Comparison of ENCODE assay signal across 1 cellular context in the genomic region with DNA sequence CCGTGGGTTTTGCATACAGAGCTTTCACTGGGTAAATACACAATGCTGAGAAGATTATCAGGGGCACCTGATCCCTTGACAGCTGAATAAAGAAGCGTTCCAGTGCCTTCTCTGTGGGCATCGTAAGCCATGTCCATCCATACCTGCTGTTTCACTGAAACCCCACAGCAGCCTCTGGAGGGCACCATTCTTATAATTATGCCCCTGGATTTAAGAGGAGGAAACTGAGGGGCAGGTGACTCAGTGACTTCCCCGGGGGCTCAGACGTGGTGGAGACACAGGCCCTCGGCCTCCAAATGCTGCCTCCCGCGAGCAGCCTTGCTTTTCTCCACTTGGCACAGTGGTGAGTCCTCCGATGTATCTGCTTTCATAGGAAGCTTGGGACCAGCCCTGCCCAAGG.
TF ChIP-seq lines count a peak whose summit lies in the region.

No MANE protein-coding gene starts in this region.

TF ChIP-seq in HCT116, 20 proteins besides CTCF, POLR2A, EP300 and RAD21:
- TF ChIP-seq EZH2 (IDR thresholded peaks at IDR 0.05) (no peak), JUND (IDR thresholded peaks at IDR 0.05) (no peak), POLR2AphosphoS5 (IDR thresholded peaks at IDR 0.05; ENCODE audit: low read depth, low read length) (no peak), EGR1 (IDR thresholded peaks at IDR 0.05; ENCODE audit: low read depth) (no peak), ZNF274 (IDR thresholded peaks at IDR 0.05; ENCODE audit: low read depth, low read length) (no peak), EZH2phosphoT487 (IDR thresholded peaks at IDR 0.05; ENCODE audit: borderline replicate concordance) (no peak), SRF (IDR thresholded peaks at IDR 0.05; ENCODE audit: low read depth) (no peak), CBX3 (IDR thresholded peaks at IDR 0.05; ENCODE audit: low read depth) (no peak), SP1 (IDR thresholded peaks at IDR 0.05; ENCODE audit: low read depth) (no peak), YY1 (IDR thresholded peaks at IDR 0.05; ENCODE audit: extremely low read depth, insufficient replicate concordance, low read depth, low read length) (no peak), FOSL1 (IDR thresholded peaks at IDR 0.05; ENCODE audit: low read depth) (no peak)
- TF ChIP-seq, protein P1, sequence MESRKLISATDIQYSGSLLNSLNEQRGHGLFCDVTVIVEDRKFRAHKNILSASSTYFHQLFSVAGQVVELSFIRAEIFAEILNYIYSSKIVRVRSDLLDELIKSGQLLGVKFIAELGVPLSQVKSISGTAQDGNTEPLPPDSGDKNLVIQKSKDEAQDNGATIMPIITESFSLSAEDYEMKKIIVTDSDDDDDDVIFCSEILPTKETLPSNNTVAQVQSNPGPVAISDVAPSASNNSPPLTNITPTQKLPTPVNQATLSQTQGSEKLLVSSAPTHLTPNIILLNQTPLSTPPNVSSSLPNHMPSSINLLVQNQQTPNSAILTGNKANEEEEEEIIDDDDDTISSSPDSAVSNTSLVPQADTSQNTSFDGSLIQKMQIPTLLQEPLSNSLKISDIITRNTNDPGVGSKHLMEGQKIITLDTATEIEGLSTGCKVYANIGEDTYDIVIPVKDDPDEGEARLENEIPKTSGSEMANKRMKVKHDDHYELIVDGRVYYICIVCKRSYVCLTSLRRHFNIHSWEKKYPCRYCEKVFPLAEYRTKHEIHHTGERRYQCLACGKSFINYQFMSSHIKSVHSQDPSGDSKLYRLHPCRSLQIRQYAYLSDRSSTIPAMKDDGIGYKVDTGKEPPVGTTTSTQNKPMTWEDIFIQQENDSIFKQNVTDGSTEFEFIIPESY (IDR thresholded peaks at IDR 0.05; ENCODE audit: extremely low read depth, insufficient replicate concordance, low read length): no peak
- TF ChIP-seq, protein P2, sequence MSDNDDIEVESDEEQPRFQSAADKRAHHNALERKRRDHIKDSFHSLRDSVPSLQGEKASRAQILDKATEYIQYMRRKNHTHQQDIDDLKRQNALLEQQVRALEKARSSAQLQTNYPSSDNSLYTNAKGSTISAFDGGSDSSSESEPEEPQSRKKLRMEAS (IDR thresholded peaks at IDR 0.05): no peak
TF ChIP-seq in HCT116: peak in this region for 0.
